In the genomic region with DNA sequence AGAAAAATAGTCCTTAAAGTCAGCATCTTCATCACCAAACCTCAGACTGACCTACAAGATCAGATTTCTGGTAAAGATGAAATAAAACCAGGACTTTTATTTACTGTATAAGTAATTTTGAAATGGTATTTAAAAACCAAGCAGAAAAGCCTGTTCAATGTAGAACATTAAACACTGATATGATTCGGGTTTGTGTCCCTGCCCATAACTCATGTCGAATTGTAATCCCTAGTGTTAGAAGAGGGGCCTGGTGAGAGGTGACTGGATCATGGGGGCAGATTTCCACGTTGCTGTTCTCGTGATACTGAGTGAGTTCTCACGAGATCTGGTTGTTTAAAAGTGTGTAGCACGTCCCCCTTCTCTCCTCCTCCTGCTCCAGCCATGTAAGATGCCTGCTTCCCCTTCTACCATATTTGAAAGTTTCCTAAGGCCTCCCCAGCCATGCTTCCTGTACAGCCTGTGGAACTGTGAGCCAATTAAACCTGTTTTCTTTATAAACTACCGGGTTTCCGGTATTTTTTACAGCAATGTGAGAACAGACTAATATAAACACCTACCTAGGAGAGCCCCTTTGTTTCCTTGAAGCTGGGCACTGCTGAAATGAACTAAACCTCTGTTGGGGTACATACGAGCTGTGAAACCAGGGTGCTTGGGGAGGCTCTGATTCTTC, we compare ENCODE assay signal across 23 cellular contexts.
"Had no signal": no experiment of that assay in that cellular context is flagged by ENCODE, and none has a peak within 500 bp of the region (broad histone marks: within the 10 kb centered on the region; RNA-seq: fewer than 3 reads in every experiment).

No MANE protein-coding gene starts in this region.

- H3K9me3 ChIP-seq: lower lobe of right lung had no signal

- H3K27me3 ChIP-seq: brain microvascular endothelial cell, foreskin keratinocyte had no signal

- ATAC-seq: foreskin keratinocyte; left colon; lower lobe of right lung; SK-N-SH treated with all-trans-retinoic acid at 6 μM for 48 hours; stimulated activated naive CD8-positive, alpha-beta T cell treated with anti-CD3 and anti-CD28 coated beads, Interleukin-15, Interleukin-2, amounts not matched to agents 100 U/mL and 50 U/mL, for 24 hours; T-cell had no signal

- DNase-seq: activated CD4-positive, alpha-beta T cell treated with anti-CD3 and anti-CD28 coated beads, Interleukin-2, amount 10 ng/mL, durations not matched to agents 7 days and 5 days; activated CD4-positive, CD25-positive, alpha-beta regulatory T cell; activated CD8-positive, alpha-beta memory T cell treated with anti-CD3 and anti-CD28 coated beads, Interleukin-2, amount 50 U/mL, for 4 hours; activated gamma-delta T cell treated with Interleukin-2 at 50 U/mL for 16 hours; anterior cingulate cortex; brain microvascular endothelial cell; central memory CD4-positive, alpha-beta T cell; cortex of kidney; effector memory CD4-positive, alpha-beta T cell; foreskin keratinocyte; glutamatergic neuron; hippocampal formation; islet precursor cell; left colon; lower lobe of right lung; retina; SIG-M5; stimulated activated naive CD8-positive, alpha-beta T cell treated with anti-CD3 and anti-CD28 coated beads, Interleukin-15, Interleukin-2, amounts not matched to agents 100 U/mL and 50 U/mL, for 24 hours; substantia nigra; T-cell; T-helper 9 cell; trophoblast cell had no signal

- H3K27ac ChIP-seq: brain microvascular endothelial cell, foreskin keratinocyte, lower lobe of right lung had no signal

- H3K9me3 Mint-ChIP-seq: activated CD4-positive, alpha-beta T cell treated with anti-CD3 and anti-CD28 coated beads, Interleukin-2, amount 10 ng/mL, durations not matched to agents 7 days and 5 days; T-cell had no signal

- H3K4me3 Mint-ChIP-seq: activated CD4-positive, alpha-beta T cell treated with anti-CD3 and anti-CD28 coated beads, Interleukin-2, amount 10 ng/mL, durations not matched to agents 7 days and 5 days; T-cell had no signal

- H3K27ac Mint-ChIP-seq: activated CD4-positive, alpha-beta T cell treated with anti-CD3 and anti-CD28 coated beads, Interleukin-2, amount 10 ng/mL, durations not matched to agents 7 days and 5 days had no signal

- H3K27me3 Mint-ChIP-seq: activated CD4-positive, alpha-beta T cell treated with anti-CD3 and anti-CD28 coated beads, Interleukin-2, amount 10 ng/mL, durations not matched to agents 7 days and 5 days; T-cell had no signal

- H3K4me1 ChIP-seq: foreskin keratinocyte, lower lobe of right lung had no signal

- H3K4me3 ChIP-seq: lower lobe of right lung had no signal
